36 cellular contexts compared by ENCODE assay signal in the genomic region with DNA sequence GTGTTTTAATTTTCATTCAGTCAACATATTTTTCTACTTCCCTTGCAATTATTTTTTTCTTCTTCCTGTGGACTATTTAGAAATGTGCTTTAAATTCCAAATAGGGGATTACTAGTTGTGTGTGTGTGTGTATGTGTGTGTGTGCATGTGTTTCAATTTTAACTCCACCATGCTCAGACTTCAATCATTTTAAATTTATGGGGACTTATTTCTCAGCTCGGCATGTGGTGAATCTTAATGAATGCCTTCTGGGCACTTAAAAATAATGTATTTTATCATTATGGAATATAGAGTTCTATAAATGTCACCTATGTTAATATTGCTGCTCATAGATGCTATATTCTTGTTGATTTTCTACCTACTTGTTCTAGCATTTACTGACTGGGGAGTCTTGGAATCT.
"Had no signal": no experiment of that assay in that cellular context is flagged by ENCODE, and none has a peak within 500 bp of the region (broad histone marks: within the 10 kb centered on the region; RNA-seq: fewer than 3 reads in every experiment).

No MANE protein-coding gene starts in this region.

- ATAC-seq: activated CD8-positive, alpha-beta T cell treated with anti-CD3 and anti-CD28 coated beads for 36 hours; activated naive CD4-positive, alpha-beta T cell treated with anti-CD3 and anti-CD28 coated beads, Interleukin-2, amount 50 U/mL, for 72 hours; activated T-cell treated with anti-CD3 and anti-CD28 coated beads, Interleukin-2, amount 50 U/mL, for 4 hours; activated T-cell treated with anti-CD3 and anti-CD28 coated beads, Interleukin-2, amount 50 U/mL, for 72 hours; activated T-helper 17 cell treated with anti-CD3 and anti-CD28 coated beads, Interleukin-2, amount 50 U/mL, for 72 hours had no signal

- H3K36me3 Mint-ChIP-seq: activated CD4-positive, alpha-beta memory T cell treated with anti-CD3 and anti-CD28 coated beads for 36 hours; activated naive CD4-positive, alpha-beta T cell treated with anti-CD3 and anti-CD28 coated beads, Interleukin-2, amount 50 U/mL, for 72 hours; activated naive CD8-positive, alpha-beta T cell treated with anti-CD3 and anti-CD28 coated beads for 36 hours; brain had no signal

- H3K4me1 ChIP-seq: adrenal gland had no signal

- H3K4me3 Mint-ChIP-seq: activated B cell treated with CpG ODN at 0.5 μM for 24 hours; activated CD4-positive, alpha-beta memory T cell treated with anti-CD3 and anti-CD28 coated beads for 36 hours; activated CD4-positive, alpha-beta T cell treated with anti-CD3 and anti-CD28 coated beads, Interleukin-2, amount 10 ng/mL, durations not matched to agents 24 days and 14 days; activated CD8-positive, alpha-beta T cell treated with anti-CD3 and anti-CD28 coated beads for 36 hours; activated naive CD4-positive, alpha-beta T cell treated with anti-CD3 and anti-CD28 coated beads for 36 hours; activated naive CD8-positive, alpha-beta T cell treated with anti-CD3 and anti-CD28 coated beads for 36 hours; activated T-cell treated with anti-CD3 and anti-CD28 coated beads, Interleukin-2, amount 50 U/mL, for 4 hours; activated T-cell treated with anti-CD3 and anti-CD28 coated beads, Interleukin-2, amount 50 U/mL, for 72 hours; activated T-helper 1 cell treated with anti-CD3 and anti-CD28 coated beads, Interleukin-12 subunit alpha, Interleukin-12 subunit beta, Interleukin-2, Interleukin-4 antibody, amounts not matched to agents 30 ng/mL and 10 ng/mL and 1 ng/mL, durations not matched to agents 14 hours and 24 hours and 36 hours; activated T-helper 17 cell treated with anti-CD3 and anti-CD28 coated beads, Interleukin-2, amount 50 U/mL, for 72 hours; central memory CD8-positive, alpha-beta T cell; T-helper 1 cell treated with Interleukin-12 subunit alpha and Interleukin-12 subunit beta and Interleukin-4 antibody, amounts not matched to agents 30 μg/mL and 1 μg/mL, for 36 hours; T-helper 2 cell treated with Interferon-gamma antibody and Interleukin-4, amounts not matched to agents 5 μg/mL and 100 μg/mL, for 36 hours had no signal

- H3K9me3 ChIP-seq: adrenal gland had no signal

- H3K27me3 Mint-ChIP-seq: activated B cell treated with CpG ODN at 0.5 μM for 24 hours; activated CD4-positive, alpha-beta memory T cell treated with anti-CD3 and anti-CD28 coated beads for 36 hours; activated CD4-positive, alpha-beta T cell treated with anti-CD3 and anti-CD28 coated beads, Interleukin-2, amount 10 ng/mL, durations not matched to agents 24 days and 14 days; activated CD8-positive, alpha-beta T cell treated with anti-CD3 and anti-CD28 coated beads for 36 hours; activated naive CD8-positive, alpha-beta T cell treated with anti-CD3 and anti-CD28 coated beads for 36 hours; activated T-helper 17 cell treated with anti-CD3 and anti-CD28 coated beads, Interleukin-2, amount 50 U/mL, for 72 hours; central memory CD8-positive, alpha-beta T cell had no signal

- H3K27ac Mint-ChIP-seq: activated B cell treated with CpG ODN at 0.5 μM for 24 hours; activated CD4-positive, alpha-beta memory T cell treated with anti-CD3 and anti-CD28 coated beads for 36 hours; activated CD4-positive, alpha-beta T cell treated with anti-CD3 and anti-CD28 coated beads, Interleukin-2, amount 10 ng/mL, durations not matched to agents 24 days and 14 days; activated CD8-positive, alpha-beta T cell treated with anti-CD3 and anti-CD28 coated beads for 36 hours; activated naive CD4-positive, alpha-beta T cell treated with anti-CD3 and anti-CD28 coated beads for 36 hours; activated naive CD4-positive, alpha-beta T cell treated with anti-CD3 and anti-CD28 coated beads, Interleukin-2, amount 50 U/mL, for 72 hours; activated naive CD8-positive, alpha-beta T cell treated with anti-CD3 and anti-CD28 coated beads for 36 hours; activated T-cell treated with anti-CD3 and anti-CD28 coated beads, Interleukin-2, amount 50 U/mL, for 72 hours; activated T-helper 1 cell treated with anti-CD3 and anti-CD28 coated beads, Interleukin-12 subunit alpha, Interleukin-12 subunit beta, Interleukin-2, Interleukin-4 antibody, amounts not matched to agents 30 ng/mL and 10 ng/mL and 1 ng/mL, durations not matched to agents 14 hours and 24 hours and 36 hours; activated T-helper 17 cell treated with anti-CD3 and anti-CD28 coated beads, Interleukin-2, amount 50 U/mL, for 72 hours; T-helper 1 cell treated with Interleukin-12 subunit alpha and Interleukin-12 subunit beta and Interleukin-4 antibody, amounts not matched to agents 30 μg/mL and 1 μg/mL, for 36 hours; T-helper 2 cell treated with Interferon-gamma antibody and Interleukin-4, amounts not matched to agents 5 μg/mL and 100 μg/mL, for 36 hours had no signal

- H3K27me3 ChIP-seq: adrenal gland, cardiac muscle cell had no signal

- H3K36me3 ChIP-seq: adrenal gland, cardiac muscle cell had no signal

- H3K9me3 Mint-ChIP-seq: activated CD4-positive, alpha-beta memory T cell treated with anti-CD3 and anti-CD28 coated beads for 36 hours; activated CD4-positive, alpha-beta T cell treated with anti-CD3 and anti-CD28 coated beads, Interleukin-2, amount 10 ng/mL, durations not matched to agents 24 days and 14 days; activated naive CD4-positive, alpha-beta T cell treated with anti-CD3 and anti-CD28 coated beads for 36 hours; activated naive CD4-positive, alpha-beta T cell treated with anti-CD3 and anti-CD28 coated beads, Interleukin-2, amount 50 U/mL, for 72 hours; activated naive CD8-positive, alpha-beta T cell treated with anti-CD3 and anti-CD28 coated beads for 36 hours; activated T-cell treated with anti-CD3 and anti-CD28 coated beads, Interleukin-2, amount 50 U/mL, for 4 hours; activated T-helper 1 cell treated with anti-CD3 and anti-CD28 coated beads, Interleukin-12 subunit alpha, Interleukin-12 subunit beta, Interleukin-2, Interleukin-4 antibody, amounts not matched to agents 30 ng/mL and 10 ng/mL and 1 ng/mL, durations not matched to agents 14 hours and 24 hours and 36 hours; activated T-helper 17 cell treated with anti-CD3 and anti-CD28 coated beads, Interleukin-2, amount 50 U/mL, for 72 hours; central memory CD8-positive, alpha-beta T cell had no signal

- H3K4me3 ChIP-seq: adrenal gland, cardiac muscle cell had no signal

- H3K27ac ChIP-seq: adrenal gland, cardiac muscle cell, VCaP had no signal

- DNase-seq: activated B cell treated with CpG ODN at 0.5 μM for 24 hours; activated CD4-positive, alpha-beta memory T cell treated with anti-CD3 and anti-CD28 coated beads for 36 hours; activated CD4-positive, alpha-beta T cell treated with anti-CD3 and anti-CD28 coated beads for 4 hours; activated CD4-positive, alpha-beta T cell treated with anti-CD3 and anti-CD28 coated beads, Interleukin-2, amount 10 ng/mL, durations not matched to agents 24 days and 14 days; activated CD4-positive, alpha-beta T cell treated with anti-CD3 and anti-CD28 coated beads, Interleukin-2, amount 50 U/mL, for 1 hour; activated CD4-positive, alpha-beta T cell treated with anti-CD3 and anti-CD28 coated beads, Interleukin-2, amount 50 U/mL, for 4 hours; activated CD4-positive, CD25-positive, alpha-beta regulatory T cell treated with anti-CD3 and anti-CD28 coated beads, Interleukin-2, amount 50 U/mL, for 72 hours; activated CD8-positive, alpha-beta memory T cell treated with anti-CD3 and anti-CD28 coated beads, Interleukin-2, amount 50 U/mL, for 4 hours; activated CD8-positive, alpha-beta T cell treated with anti-CD3 and anti-CD28 coated beads for 36 hours; activated effector memory CD4-positive, alpha-beta T cell treated with anti-CD3 and anti-CD28 coated beads, Interleukin-2, amount 50 U/mL, for 16 hours; activated gamma-delta T cell treated with Interleukin-2 at 50 U/mL for 16 hours; activated naive CD4-positive, alpha-beta T cell; activated naive CD4-positive, alpha-beta T cell treated with anti-CD3 and anti-CD28 coated beads for 36 hours; activated naive CD4-positive, alpha-beta T cell treated with anti-CD3 and anti-CD28 coated beads, Interleukin-2, amount 50 U/mL, for 16 hours; activated naive CD8-positive, alpha-beta T cell treated with anti-CD3 and anti-CD28 coated beads for 36 hours; activated T-cell treated with anti-CD3 and anti-CD28 coated beads for 4 hours; activated T-cell treated with anti-CD3 and anti-CD28 coated beads, Interleukin-2, amount 50 U/mL, for 1 hour; activated T-cell treated with anti-CD3 and anti-CD28 coated beads, Interleukin-2, amount 50 U/mL, for 4 hours; activated T-cell treated with anti-CD3 and anti-CD28 coated beads, Interleukin-2, amount 50 U/mL, for 72 hours; adrenal gland; amniotic stem cell; aorta; caudate nucleus; cerebellar nuclear complex; T-helper 1 cell; T-helper 2 cell; T-helper 9 cell had no signal

- H3K4me1 Mint-ChIP-seq: activated B cell treated with CpG ODN at 0.5 μM for 24 hours; activated CD4-positive, alpha-beta T cell treated with anti-CD3 and anti-CD28 coated beads, Interleukin-2, amount 10 ng/mL, durations not matched to agents 24 days and 14 days; activated naive CD8-positive, alpha-beta T cell treated with anti-CD3 and anti-CD28 coated beads for 36 hours; activated T-helper 17 cell treated with anti-CD3 and anti-CD28 coated beads, Interleukin-2, amount 50 U/mL, for 72 hours; central memory CD8-positive, alpha-beta T cell had no signal
